In the genomic region with DNA sequence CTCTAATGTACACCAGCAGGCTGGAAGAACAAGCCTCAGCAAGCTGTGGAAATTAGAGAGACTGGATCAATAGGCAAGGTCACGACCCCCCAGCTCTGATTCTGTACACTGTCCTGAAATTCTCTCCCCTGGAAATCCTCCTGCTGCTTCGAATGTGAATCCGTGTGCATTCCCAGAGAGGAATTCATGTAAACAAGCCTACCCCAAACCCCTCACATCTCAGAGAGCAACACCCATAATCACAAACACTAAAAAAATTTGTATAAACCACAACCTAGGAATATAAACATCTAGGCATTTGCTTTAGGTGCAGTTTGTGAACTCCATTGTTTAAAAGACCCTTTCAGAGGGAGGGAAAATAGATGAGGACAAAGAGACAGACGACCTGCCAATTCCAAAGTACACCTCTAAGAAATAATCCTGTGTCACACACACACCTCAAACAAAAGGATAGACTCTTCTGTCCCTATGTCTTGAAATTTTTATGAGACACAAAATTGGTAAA, we compare ENCODE assay signal across 1 cellular context.
TF ChIP-seq lines count a peak whose summit lies in the region.

No MANE protein-coding gene starts in this region.

TF ChIP-seq in HepG2, 621 proteins besides CTCF, POLR2A, EP300 and RAD21 (continued from another document and continues in another):
- TF ChIP-seq, protein P1, sequence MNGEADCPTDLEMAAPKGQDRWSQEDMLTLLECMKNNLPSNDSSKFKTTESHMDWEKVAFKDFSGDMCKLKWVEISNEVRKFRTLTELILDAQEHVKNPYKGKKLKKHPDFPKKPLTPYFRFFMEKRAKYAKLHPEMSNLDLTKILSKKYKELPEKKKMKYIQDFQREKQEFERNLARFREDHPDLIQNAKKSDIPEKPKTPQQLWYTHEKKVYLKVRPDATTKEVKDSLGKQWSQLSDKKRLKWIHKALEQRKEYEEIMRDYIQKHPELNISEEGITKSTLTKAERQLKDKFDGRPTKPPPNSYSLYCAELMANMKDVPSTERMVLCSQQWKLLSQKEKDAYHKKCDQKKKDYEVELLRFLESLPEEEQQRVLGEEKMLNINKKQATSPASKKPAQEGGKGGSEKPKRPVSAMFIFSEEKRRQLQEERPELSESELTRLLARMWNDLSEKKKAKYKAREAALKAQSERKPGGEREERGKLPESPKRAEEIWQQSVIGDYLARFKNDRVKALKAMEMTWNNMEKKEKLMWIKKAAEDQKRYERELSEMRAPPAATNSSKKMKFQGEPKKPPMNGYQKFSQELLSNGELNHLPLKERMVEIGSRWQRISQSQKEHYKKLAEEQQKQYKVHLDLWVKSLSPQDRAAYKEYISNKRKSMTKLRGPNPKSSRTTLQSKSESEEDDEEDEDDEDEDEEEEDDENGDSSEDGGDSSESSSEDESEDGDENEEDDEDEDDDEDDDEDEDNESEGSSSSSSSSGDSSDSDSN (CRISPR knock-in tag; IDR thresholded peaks at IDR 0.05) = 0 out of 2 replicates have a peak, but pooled peaks have one; percentile 29
- peak; percentile 37; the same call in 1 of the 2 replicates for TF ChIP-seq HNF4G (IDR thresholded peaks at IDR 0.05; ENCODE audit: borderline replicate concordance, low read depth, low read length)
- peak; percentile 48; the same call in 1 of the 2 replicates for TF ChIP-seq HNF4G (CRISPR knock-in tag; IDR thresholded peaks at IDR 0.05; ENCODE audit: borderline replicate concordance, low read depth)
- peak; percentile 78 for TF ChIP-seq RCOR2 (CRISPR knock-in tag; IDR thresholded peaks at IDR 0.05)
- no peak for TF ChIP-seq MAFF (IDR thresholded peaks at IDR 0.05; ENCODE audit: low read depth, low read length)
- TF ChIP-seq HDAC1 (CRISPR knock-in tag; IDR thresholded peaks at IDR 0.05) = peak; percentile 55; the same call in 1 of the 2 replicates
- no peak for TF ChIP-seq RBM39 (IDR thresholded peaks at IDR 0.05; ENCODE audit: low read depth, low read length, poor library complexity, severe bottlenecking)
- peak; percentile 18; the same call in 1 of the 2 replicates for TF ChIP-seq ZNF878 (CRISPR knock-in tag; IDR thresholded peaks at IDR 0.05)
- peak; percentile 6; the same call in 1 of the 2 replicates for TF ChIP-seq HHEX (CRISPR knock-in tag; IDR thresholded peaks at IDR 0.05)
- peak; percentile 93 for TF ChIP-seq PATZ1 (CRISPR knock-in tag; IDR thresholded peaks at IDR 0.05)
- TF ChIP-seq NR2F2 (IDR thresholded peaks at IDR 0.05; ENCODE audit: borderline replicate concordance, low read depth) = peak; percentile 93
- peak; percentile 94 for TF ChIP-seq ZNF609 (CRISPR knock-in tag; IDR thresholded peaks at IDR 0.05; ENCODE audit: borderline replicate concordance)
- TF ChIP-seq NR2C2 (CRISPR knock-in tag; IDR thresholded peaks at IDR 0.05; ENCODE audit: borderline replicate concordance) = peak; percentile 71; the same call in 1 of the 2 replicates
- TF ChIP-seq SKI (IDR thresholded peaks at IDR 0.05; ENCODE audit: partially characterized antibody) = peak; percentile 39
- no peak for TF ChIP-seq ZNF329 (CRISPR knock-in tag; IDR thresholded peaks at IDR 0.05; ENCODE audit: low read depth)
- no peak for TF ChIP-seq ZNF34 (CRISPR knock-in tag; IDR thresholded peaks at IDR 0.05; ENCODE audit: borderline replicate concordance)
- no peak for TF ChIP-seq SP140L (CRISPR knock-in tag; IDR thresholded peaks at IDR 0.05; ENCODE audit: borderline replicate concordance)
- peak; percentile 84 for TF ChIP-seq ASH2L (IDR thresholded peaks at IDR 0.05; ENCODE audit: insufficient read length, low read depth, low read length)
- no peak for TF ChIP-seq ZNF235 (CRISPR knock-in tag; IDR thresholded peaks at IDR 0.05; ENCODE audit: borderline replicate concordance)
- peak; percentile 70 for TF ChIP-seq TCF7 (IDR thresholded peaks at IDR 0.05; ENCODE audit: low read depth)
- 0 out of 2 replicates have a peak, but pooled peaks have one; percentile 24 for TF ChIP-seq YEATS4 (CRISPR knock-in tag; IDR thresholded peaks at IDR 0.05; ENCODE audit: borderline replicate concordance)
- TF ChIP-seq ZNF781 (CRISPR knock-in tag; IDR thresholded peaks at IDR 0.05; ENCODE audit: borderline replicate concordance, not compliant biosample characterization) = no peak
- peak; percentile 42; the same call in 1 of the 2 replicates for TF ChIP-seq HOXA3 (CRISPR knock-in tag; IDR thresholded peaks at IDR 0.05)
- TF ChIP-seq DPF2 (CRISPR knock-in tag; IDR thresholded peaks at IDR 0.05; ENCODE audit: borderline replicate concordance, low read depth) = peak; percentile 66
- peak; percentile 35; the same call in 1 of the 2 replicates for TF ChIP-seq ZKSCAN8 (CRISPR knock-in tag; IDR thresholded peaks at IDR 0.05; ENCODE audit: borderline replicate concordance)
- TF ChIP-seq, protein P2, sequence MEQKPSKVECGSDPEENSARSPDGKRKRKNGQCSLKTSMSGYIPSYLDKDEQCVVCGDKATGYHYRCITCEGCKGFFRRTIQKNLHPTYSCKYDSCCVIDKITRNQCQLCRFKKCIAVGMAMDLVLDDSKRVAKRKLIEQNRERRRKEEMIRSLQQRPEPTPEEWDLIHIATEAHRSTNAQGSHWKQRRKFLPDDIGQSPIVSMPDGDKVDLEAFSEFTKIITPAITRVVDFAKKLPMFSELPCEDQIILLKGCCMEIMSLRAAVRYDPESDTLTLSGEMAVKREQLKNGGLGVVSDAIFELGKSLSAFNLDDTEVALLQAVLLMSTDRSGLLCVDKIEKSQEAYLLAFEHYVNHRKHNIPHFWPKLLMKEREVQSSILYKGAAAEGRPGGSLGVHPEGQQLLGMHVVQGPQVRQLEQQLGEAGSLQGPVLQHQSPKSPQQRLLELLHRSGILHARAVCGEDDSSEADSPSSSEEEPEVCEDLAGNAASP (CRISPR knock-in tag; IDR thresholded peaks at IDR 0.05; ENCODE audit: borderline replicate concordance) = peak; percentile 88
- TF ChIP-seq FOXO1 (CRISPR knock-in tag; IDR thresholded peaks at IDR 0.05) = peak; percentile 87
- peak; percentile 74; the same call in 1 of the 2 replicates for TF ChIP-seq ZNF362 (CRISPR knock-in tag; IDR thresholded peaks at IDR 0.05; ENCODE audit: borderline replicate concordance)
- no peak for TF ChIP-seq IKZF1 (IDR thresholded peaks at IDR 0.05)
- peak; percentile 32; the same call in 1 of the 2 replicates for TF ChIP-seq PPARG (CRISPR knock-in tag; conservative IDR thresholded peaks at IDR 0.05)
- TF ChIP-seq ETV5 (CRISPR knock-in tag; IDR thresholded peaks at IDR 0.05; ENCODE audit: borderline replicate concordance) = peak; percentile 48; the same call in 1 of the 2 replicates
- TF ChIP-seq, protein P3, sequence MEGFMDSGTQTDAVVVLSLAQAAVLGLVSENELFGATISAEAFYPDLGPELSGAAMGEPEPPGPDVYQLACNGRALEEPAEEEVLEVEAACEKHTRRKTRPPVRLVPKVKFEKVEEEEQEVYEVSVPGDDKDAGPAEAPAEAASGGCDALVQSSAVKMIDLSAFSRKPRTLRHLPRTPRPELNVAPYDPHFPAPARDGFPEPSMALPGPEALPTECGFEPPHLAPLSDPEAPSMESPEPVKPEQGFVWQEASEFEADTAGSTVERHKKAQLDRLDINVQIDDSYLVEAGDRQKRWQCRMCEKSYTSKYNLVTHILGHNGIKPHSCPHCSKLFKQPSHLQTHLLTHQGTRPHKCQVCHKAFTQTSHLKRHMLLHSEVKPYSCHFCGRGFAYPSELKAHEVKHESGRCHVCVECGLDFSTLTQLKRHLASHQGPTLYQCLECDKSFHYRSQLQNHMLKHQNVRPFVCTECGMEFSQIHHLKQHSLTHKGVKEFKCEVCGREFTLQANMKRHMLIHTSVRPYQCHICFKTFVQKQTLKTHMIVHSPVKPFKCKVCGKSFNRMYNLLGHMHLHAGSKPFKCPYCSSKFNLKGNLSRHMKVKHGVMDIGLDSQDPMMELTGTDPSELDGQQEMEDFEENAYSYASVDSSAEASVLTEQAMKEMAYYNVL (CRISPR knock-in tag; IDR thresholded peaks at IDR 0.05; ENCODE audit: borderline replicate concordance) = peak; percentile 68; the same call in 1 of the 2 replicates
- peak; percentile 98 for TF ChIP-seq NR2F6 (IDR thresholded peaks at IDR 0.05)
- TF ChIP-seq NR2F6 (CRISPR knock-in tag; IDR thresholded peaks at IDR 0.05) = peak; percentile 98
- TF ChIP-seq ZBTB49 (CRISPR knock-in tag; IDR thresholded peaks at IDR 0.05; ENCODE audit: borderline replicate concordance) = no peak
- no peak for TF ChIP-seq RARG (CRISPR knock-in tag; IDR thresholded peaks at IDR 0.05; ENCODE audit: low read depth)
- TF ChIP-seq ZNF556 (CRISPR knock-in tag; IDR thresholded peaks at IDR 0.05; ENCODE audit: borderline replicate concordance) = peak; percentile 76; the same call in 1 of the 2 replicates
- peak; percentile 92 to 96 for TF ChIP-seq NR2F1 (CRISPR knock-in tag; IDR thresholded peaks at IDR 0.05)
- TF ChIP-seq MED1 (CRISPR knock-in tag; IDR thresholded peaks at IDR 0.05) = peak; percentile 97
- TF ChIP-seq REL (CRISPR knock-in tag; conservative IDR thresholded peaks at IDR 0.05) = no peak
- no peak for TF ChIP-seq ZFP82 (CRISPR knock-in tag; IDR thresholded peaks at IDR 0.05; ENCODE audit: borderline replicate concordance)
- TF ChIP-seq ZMYM4 (CRISPR knock-in tag; IDR thresholded peaks at IDR 0.05) = peak; percentile 85
- TF ChIP-seq CBFB (CRISPR knock-in tag; IDR thresholded peaks at IDR 0.05) = 0 out of 2 replicates have a peak, but pooled peaks have one; percentile 56
- TF ChIP-seq TOPORS (CRISPR knock-in tag; IDR thresholded peaks at IDR 0.05) = 0 out of 2 replicates have a peak, but pooled peaks have one; percentile 37
- TF ChIP-seq HOXA5 (CRISPR knock-in tag; IDR thresholded peaks at IDR 0.05) = no peak
- no peak for TF ChIP-seq MTF1 (CRISPR knock-in tag; IDR thresholded peaks at IDR 0.05)
- peak; percentile 77 for TF ChIP-seq NCOA2 (CRISPR knock-in tag; IDR thresholded peaks at IDR 0.05)
- TF ChIP-seq PHF21A (CRISPR knock-in tag; IDR thresholded peaks at IDR 0.05) = peak; percentile 90
- TF ChIP-seq NCOA1 (CRISPR knock-in tag; IDR thresholded peaks at IDR 0.05) = 0 out of 2 replicates have a peak, but pooled peaks have one; percentile 49
- TF ChIP-seq ZSCAN29 (CRISPR knock-in tag; conservative IDR thresholded peaks at IDR 0.05) = peak; percentile 94
